Comparison of ENCODE assay signal across 18 cellular contexts in genomic region chr7:27182285-27182827, GRCh38. TPM values are rescaled to one million over a fixed set of nuclear protein-coding genes. Genes with fewer than 3 reads are reported as not detected.
A peak's percentile ranks its signal among the peaks of the same experiment; 100 is the strongest.
DNase-seq lines count a peak whose midpoint lies in the region; ATAC-seq and TF ChIP-seq lines count a peak whose summit lies in the region.
"Had no signal": no experiment of that assay in that cellular context is flagged by ENCODE, and none has a peak within 500 bp of the region (broad histone marks: within the 10 kb centered on the region; RNA-seq: fewer than 3 reads in every experiment).

No MANE protein-coding gene starts in this region.

- H2AFZ ChIP-seq in PC-3 (ENCODE audit: low read length): no peak overlapping the region

- ATAC-seq in PC-3: no peak
- ATAC-seq: lower lobe of right lung, T-helper 17 cell had no signal

- intact Hi-C loops in PC-3 (cut with micrococcal nuclease): no loop called here
- intact Hi-C loops in CD4-positive, alpha-beta memory T cell (cut with micrococcal nuclease): no loop called here

- peaks cover 20 to 44% (median 30%) of the 10 kb centered on the region in 4 donors for H3K4me1 Mint-ChIP-seq in CD4-positive, alpha-beta memory T cell

- H3K27me3 Mint-ChIP-seq in CD4-positive, alpha-beta memory T cell: peaks cover 63 to 72% of the 10 kb centered on the region in 2 donors

- no peaks in the 10 kb centered on the region for H4K20me1 ChIP-seq in PC-3 (ENCODE audit: low read length)

- H3K4me3 ChIP-seq in PC-3 (ENCODE audit: low read length): peak overlapping the region; percentile 91
- H3K4me3 ChIP-seq in skeletal muscle cell (ENCODE audit: low read depth, low read length): peak overlapping the region; percentile 81
- H3K4me3 ChIP-seq in CD4-positive, alpha-beta memory T cell (ENCODE audit: low read length in 2 of 2): no peak overlapping the region
- H3K4me3 ChIP-seq: BLaER1, cardiac muscle cell, lower lobe of right lung had no signal

- POLR2A ChIA-PET in PC-3 (lab: Charles Lee; ENCODE audit: unreplicated experiment): interaction anchor here (0.5 to 0.6 kb wide), 2 partner anchors 21 to 1264 kb away, joined by 3 to 4 read pairs; no protein-coding TSS in a partner anchor
- POLR2A ChIA-PET in CD4-positive, alpha-beta memory T cell (lab: Charles Lee; ENCODE audit: partially characterized antibody): interaction anchor here (1.2 to 2.0 kb wide), 2 partner anchors 8 kb away, joined by 3 to 9 read pairs; partner anchors contain the start of gene HOXA10

- CTCF ChIA-PET in PC-3 (lab: Charles Lee): interaction anchor here (0.6 to 0.7 kb wide), 2 partner anchors 10 to 846 kb away, joined by 3 to 4 read pairs; no protein-coding TSS in a partner anchor
- CTCF ChIA-PET in CD4-positive, alpha-beta memory T cell (lab: Charles Lee; ENCODE audit: partially characterized antibody): interaction anchor here (0.6 to 1.6 kb wide), 5 partner anchors 8 to 42 kb away, joined by 3 to 6 read pairs (median 5); no protein-coding TSS in a partner anchor

- no peak overlapping the region for H3K4me3 Mint-ChIP-seq in CD4-positive, alpha-beta memory T cell

- H3K9me3 Mint-ChIP-seq in CD4-positive, alpha-beta memory T cell: peaks cover 0 to 15% (median 1%) of the 10 kb centered on the region in 8 donors

- BruUV-seq in PC-3 (replicated peaks; lab: Mats Ljungman, UMichigan): no TSS peak

- H3K27me3 ChIP-seq in PC-3 (ENCODE audit: low read length): no peaks in the 10 kb centered on the region
- peaks cover 62% of the 10 kb centered on the region for H3K27me3 ChIP-seq in CD4-positive, alpha-beta memory T cell (ENCODE audit: insufficient read depth, low read length)

- peak overlapping the region; percentile 97 for H3K9ac ChIP-seq in PC-3 (ENCODE audit: low read length)
- H3K9ac ChIP-seq: BLaER1 had no signal

- no peaks in the 10 kb centered on the region for H3K9me3 ChIP-seq in PC-3 (ENCODE audit: low read length)
- no peaks in the 10 kb centered on the region for H3K9me3 ChIP-seq in CD4-positive, alpha-beta memory T cell (ENCODE audit: control insufficient read depth in 1 of 2, low read length in 2 of 2)
- H3K9me3 ChIP-seq: lower lobe of right lung had no signal

- peak overlapping the region in 2 of 7 donors; percentile 37 to 89 for H3K27ac Mint-ChIP-seq in CD4-positive, alpha-beta memory T cell
- H3K27ac Mint-ChIP-seq: progenitor cell of endocrine pancreas had no signal

- H3K36me3 ChIP-seq in PC-3 (ENCODE audit: low read depth, low read length): no peaks in the 10 kb centered on the region
- no peaks in the 10 kb centered on the region for H3K36me3 ChIP-seq in CD4-positive, alpha-beta memory T cell (ENCODE audit: insufficient read depth, low read length)
- H3K36me3 ChIP-seq: BLaER1, cardiac muscle cell, lower lobe of right lung had no signal

- peaks cover 99% of the 10 kb centered on the region for H3K79me2 ChIP-seq in PC-3 (ENCODE audit: low read length)

- peak; percentile 50 for DNase-seq in EL
- peak; percentile 64 for DNase-seq in PC-3
- DNase-seq in kidney tubule cell (ENCODE audit: low spot score): peak; percentile 1
- no peak for DNase-seq in skeletal muscle cell (ENCODE audit: low read depth)
- no peak for DNase-seq in NCI-H1694 (lab: John Stamatoyannopoulos, UW)
- DNase-seq in CD4-positive, alpha-beta memory T cell: no peak
- DNase-seq in T1000 (lab: John Stamatoyannopoulos, UW): no peak
- DNase-seq in activated CD4-positive, alpha-beta T cell treated with anti-CD3 and anti-CD28 coated beads, Interleukin-2, amount 50 U/mL, for 4 hours: no peak
- DNase-seq: activated gamma-delta T cell; GOT3; hippocampal formation; RPMI8226; stimulated activated CD4-positive, alpha-beta T cell treated with anti-CD3 and anti-CD28 coated beads, Interleukin-2, amount 100 ng/mL, for 48 hours had no signal

- H3K4me2 ChIP-seq in PC-3 (ENCODE audit: low read length): peak overlapping the region; percentile 99
- H3K4me2 ChIP-seq: BLaER1 had no signal

- TF ChIP-seq CTCF in PC-3 (conservative IDR thresholded peaks at IDR 0.05; ENCODE audit: low read depth, low read length): 0 out of 2 replicates have a peak, but pooled peaks have one; percentile 26

- H3K27ac ChIP-seq in PC-3 (ENCODE audit: low read length): peak overlapping the region; percentile 97
- no peak overlapping the region for H3K27ac ChIP-seq in CD4-positive, alpha-beta memory T cell (ENCODE audit: low read depth, low read length)
- H3K27ac ChIP-seq: BLaER1, cardiac muscle cell, lower lobe of right lung had no signal

- H3F3A ChIP-seq in PC-3 (ENCODE audit: low read length, unreplicated experiment): no peaks in the 10 kb centered on the region

- no peaks in the 10 kb centered on the region for H3K9me2 ChIP-seq in PC-3 (replicated peaks; ENCODE audit: low read length)

- H3K4me1 ChIP-seq in PC-3 (ENCODE audit: insufficient read depth, low read length): peaks cover 37% of the 10 kb centered on the region
- peaks cover 41% of the 10 kb centered on the region for H3K4me1 ChIP-seq in CD4-positive, alpha-beta memory T cell (ENCODE audit: insufficient read depth, low read length)
- H3K4me1 ChIP-seq: BLaER1 had no signal

- peaks cover 1 to 4% of the 10 kb centered on the region in 2 donors for H3K36me3 Mint-ChIP-seq in CD4-positive, alpha-beta memory T cell

RNA-seq across cellular contexts. Expression of gene HOXA11, which starts 2.7 kb away (rescaled TPM):
- 26.6 and 31.4 TPM in 2 replicates for total RNA-seq in PC-3 (2014; rRNA removed)
- total RNA-seq in CD4-positive, alpha-beta memory T cell: not detected
- not detected for polyA plus RNA-seq in CD4-positive, alpha-beta memory T cell
- total RNA-seq: cardiac muscle cell, lower lobe of right lung, progenitor cell of endocrine pancreas, T-helper 17 cell had no signal
- polyA plus RNA-seq: cardiac muscle cell had no signal

RNA-seq across cellular contexts. Expression of gene HOXA10, which starts 8.2 kb away (rescaled TPM):
- total RNA-seq in PC-3 (2014; rRNA removed): 36.0 and 46.1 TPM in 2 replicates
- not detected for total RNA-seq in CD4-positive, alpha-beta memory T cell
- not detected for polyA plus RNA-seq in CD4-positive, alpha-beta memory T cell
- total RNA-seq: cardiac muscle cell, progenitor cell of endocrine pancreas, T-helper 17 cell had no signal
- polyA plus RNA-seq: cardiac muscle cell had no signal

RNA-seq across cellular contexts. Expression of gene HOXA9, which starts 17.0 kb away (rescaled TPM):
- 69.0 and 85.3 TPM in 2 replicates for total RNA-seq in PC-3 (2014; rRNA removed)
- not detected for total RNA-seq in CD4-positive, alpha-beta memory T cell
- not detected for polyA plus RNA-seq in CD4-positive, alpha-beta memory T cell
- total RNA-seq: cardiac muscle cell, progenitor cell of endocrine pancreas, T-helper 17 cell had no signal
- polyA plus RNA-seq: cardiac muscle cell had no signal

RNA-seq across cellular contexts. Expression of gene HOXA13, which starts 17.5 kb away (rescaled TPM):
- total RNA-seq in PC-3 (2014; rRNA removed): 12.1 and 14.9 TPM in 2 replicates
- total RNA-seq in CD4-positive, alpha-beta memory T cell: not detected
- polyA plus RNA-seq in CD4-positive, alpha-beta memory T cell: not detected
- total RNA-seq: cardiac muscle cell, lower lobe of right lung, progenitor cell of endocrine pancreas, T-helper 17 cell had no signal
- polyA plus RNA-seq: cardiac muscle cell had no signal

RNA-seq across cellular contexts. Expression of gene HOXA7, which starts 25.9 kb away (rescaled TPM):
- 2.6 and 2.8 TPM in 2 replicates for total RNA-seq in PC-3 (2014; rRNA removed)
- total RNA-seq in CD4-positive, alpha-beta memory T cell: not detected
- not detected for polyA plus RNA-seq in CD4-positive, alpha-beta memory T cell
- total RNA-seq: cardiac muscle cell, T-helper 17 cell had no signal
- polyA plus RNA-seq: cardiac muscle cell had no signal

Comparison
In these comparisons a context has a peak if more than half of its experiments do, and no peak if none do; other contexts are left out.
1. DNase-seq: peak in EL (single experiment), PC-3 (single experiment) and kidney tubule cell (single experiment); none in skeletal muscle cell (single experiment), NCI-H1694 (single experiment), CD4-positive, alpha-beta memory T cell (0 of 5), T1000 (single experiment) and activated CD4-positive, alpha-beta T cell treated with anti-CD3 and anti-CD28 coated beads, Interleukin-2, amount 50 U/mL, for 4 hours (0 of 2).
2. H3K4me3 ChIP-seq: peak in PC-3 (single experiment) and skeletal muscle cell (single experiment); none in CD4-positive, alpha-beta memory T cell (0 of 2).
3. RNA of gene HOXA11, which starts 2.7 kb away (total RNA-seq): 26.6 to 31.4 TPM in PC-3; not detected in CD4-positive, alpha-beta memory T cell; every median in the first group is over 10 times any median in the second.
4. RNA of gene HOXA10, which starts 8.2 kb away (total RNA-seq): 36.0 to 46.1 TPM in PC-3; not detected in CD4-positive, alpha-beta memory T cell; every median in the first group is over 10 times any median in the second.
5. RNA of gene HOXA9, which starts 17.0 kb away (total RNA-seq): 69.0 to 85.3 TPM in PC-3; not detected in CD4-positive, alpha-beta memory T cell; every median in the first group is over 10 times any median in the second.